In the genomic region with DNA sequence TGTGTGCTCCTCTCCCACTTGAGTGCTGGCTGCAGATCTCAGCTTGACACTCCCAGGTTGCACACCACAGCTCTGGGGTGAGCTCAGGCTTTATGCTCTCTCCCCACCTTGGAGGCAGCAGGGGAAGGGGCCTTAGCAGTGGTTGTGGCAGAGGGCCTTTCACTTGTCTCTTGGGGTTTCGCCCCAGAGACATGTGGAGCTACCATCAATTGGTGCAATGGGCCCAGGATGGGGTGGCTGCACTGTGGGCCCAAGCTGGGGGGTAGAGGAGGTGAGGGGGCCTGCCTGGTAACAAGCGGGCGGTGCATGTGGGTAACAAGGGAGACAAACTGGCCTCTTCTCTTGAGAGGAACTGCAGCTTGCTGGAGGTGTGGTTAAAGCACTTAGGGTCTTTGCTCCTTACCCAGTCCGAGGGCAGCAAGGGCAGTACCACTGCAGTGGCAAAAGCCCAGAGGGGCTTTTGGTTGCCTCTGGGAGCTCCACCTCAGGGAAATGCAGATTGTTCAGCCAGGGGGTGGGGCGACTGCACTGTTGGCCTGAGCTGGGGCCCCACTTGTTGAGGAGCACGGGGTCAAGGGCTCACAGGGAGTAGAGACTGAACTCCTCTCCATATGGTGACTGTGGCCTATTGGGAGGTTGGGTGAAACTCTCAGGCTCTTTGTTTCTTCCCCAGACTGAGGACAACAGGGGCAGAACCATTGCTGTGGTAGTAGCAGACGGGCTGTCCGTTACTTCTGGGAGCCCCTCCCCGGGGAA, we compare ENCODE assay signal across 9 cellular contexts. TPM values are rescaled to one million over a fixed set of nuclear protein-coding genes. Genes with fewer than 3 reads are reported as not detected.
"Had no signal": no experiment of that assay in that cellular context is flagged by ENCODE, and none has a peak within 500 bp of the region (broad histone marks: within the 10 kb centered on the region; RNA-seq: fewer than 3 reads in every experiment).

No MANE protein-coding gene starts in this region.

- H2AFZ ChIP-seq: GM23248 had no signal

- ATAC-seq: HCT116 had no signal

- H3K9me3 ChIP-seq: HAP-1 had no signal

- H3K36me3 ChIP-seq: HAP-1 had no signal

- DNase-seq: GM23248, GOT3, H7, HFFc6 had no signal

- H3K4me3 Mint-ChIP-seq: HFFc6 had no signal

- H3K27ac ChIP-seq: GM23248 had no signal

- H3K27me3 Mint-ChIP-seq: IgD-negative memory B cell had no signal

- H3K4me3 ChIP-seq: GM23248, HAP-1 had no signal

- H3K4me1 Mint-ChIP-seq: IgD-negative memory B cell had no signal

- H3K4me1 ChIP-seq: HAP-1 had no signal

- H3K36me3 Mint-ChIP-seq: IgD-negative memory B cell had no signal

- H3K9ac ChIP-seq: GM23248 had no signal

- H3K27ac Mint-ChIP-seq: HFFc6, IgD-negative memory B cell had no signal

RNA-seq across cellular contexts. Expression of gene OR13H1, which starts 30.5 kb away (rescaled TPM):
- total RNA-seq: GM23248, H4, H7, HFFc6, HT-29 had no signal
- polyA plus RNA-seq: GM23248, IgD-negative memory B cell had no signal
